ENCODE assay signal across 9 cellular contexts in genomic region chr3:184602406-184603155, GRCh38. TPM values are rescaled to one million over a fixed set of nuclear protein-coding genes. Genes with fewer than 3 reads are reported as not detected.
DNase-seq lines count a peak whose midpoint lies in the region; ATAC-seq, FAIRE-seq and TF ChIP-seq lines count a peak whose summit lies in the region.
"Had no signal": no experiment of that assay in that cellular context is flagged by ENCODE, and none has a peak within 500 bp of the region (broad histone marks: within the 10 kb centered on the region; RNA-seq: fewer than 3 reads in every experiment).

No MANE protein-coding gene starts in this region.

- H3K4me3 ChIP-seq in HUES48 (ENCODE audit: low read depth, low read length) = peak overlapping the region; percentile 45
- H3K4me3 ChIP-seq in Panc1 (ENCODE audit: low read depth in 2 of 2, low read length in 2 of 2) = no peak overlapping the region

- CTCF ChIA-PET in Panc1 (lab: Charles Lee) = no interaction called here

- FAIRE-seq in RCC 7860 (lab: Jason Lieb, UNC) = no peak

- TF ChIP-seq CTCF in Panc1 (IDR thresholded peaks at IDR 0.05) = no peak

- in situ Hi-C loops in Panc1 (cut with HindIII; ENCODE audit: low pct_unique_long_range_greater_than_20kb, low sequenced_read_pairs) = no loop called here

- H3K27ac ChIP-seq in HUES48 (ENCODE audit: low read depth, low read length) (no peak overlapping the region), Panc1 (ENCODE audit: low read length) (no peak overlapping the region)

- H3K27me3 ChIP-seq in HUES48 (ENCODE audit: control insufficient read depth, insufficient read depth, low read length) (peaks cover 99% of the 10 kb centered on the region), Panc1 (ENCODE audit: control insufficient read depth, insufficient read depth, low read length) (peaks cover 18% of the 10 kb centered on the region)

- BruUV-seq in Panc1 (replicated peaks; lab: Mats Ljungman, UMichigan) = no TSS peak

- DNase-seq in Panc1 (ENCODE audit: low read depth, low spot score) = no peak
- no peak for DNase-seq in left cardiac atrium
- peak; percentile 23 for DNase-seq in pons (ENCODE audit: low spot score)
- no peak for DNase-seq in RCC 7860 (ENCODE audit: low spot score)
- DNase-seq in activated naive CD4-positive, alpha-beta T cell treated with anti-CD3 and anti-CD28 coated beads, Interleukin-2, amount 50 U/mL, for 16 hours = no peak
- no peak for DNase-seq in NCI-H1105 (lab: John Stamatoyannopoulos, UW)
- DNase-seq: stimulated activated CD4-positive, alpha-beta T cell treated with anti-CD3 and anti-CD28 coated beads, Interleukin-4, amount 100 ng/mL, for 24 hours had no signal

- H3K9me3 ChIP-seq in HUES48 (ENCODE audit: control insufficient read depth, insufficient read depth, low read length) (no peaks in the 10 kb centered on the region), Panc1 (ENCODE audit: control insufficient read depth, insufficient read depth, low read depth, low read length) (no peaks in the 10 kb centered on the region)

- H3K9ac ChIP-seq in HUES48 (ENCODE audit: low read depth, low read length) = no peak overlapping the region

- intact Hi-C loops in Panc1 (cut with micrococcal nuclease; ENCODE audit: unreplicated experiment) = no loop called here
- intact Hi-C loops in left cardiac atrium (cut with DNase I) = no loop called here

- ATAC-seq in Panc1 (peak; percentile 40), left cardiac atrium (peak; percentile 50 to 52), GM19467 (IDR thresholded peaks at IDR 0.05; ENCODE audit: unreplicated experiment) (no peak)

- POLR2A ChIA-PET in Panc1 (lab: Charles Lee) = interaction anchor here (0.6 kb wide), 1 partner anchor 30 kb away, joined by 6 read pairs; no protein-coding TSS in a partner anchor

- H3K4me1 ChIP-seq in HUES48 (ENCODE audit: control insufficient read depth, insufficient read depth, low read length) = peaks cover 21% of the 10 kb centered on the region
- 0 out of 2 replicates have a peak, but pooled peaks cover 3% of the 10 kb centered on the region for H3K4me1 ChIP-seq in Panc1 (ENCODE audit: control insufficient read depth, insufficient read depth, low read length)

- H3K36me3 ChIP-seq in HUES48 (ENCODE audit: control insufficient read depth, insufficient read depth, low read length) (no peaks in the 10 kb centered on the region), Panc1 (ENCODE audit: control insufficient read depth, insufficient read depth, low read length) (no peaks in the 10 kb centered on the region)

RNA-seq across cellular contexts. Expression of gene EPHB3, which starts 41.0 kb away (rescaled TPM):
- total RNA-seq in Panc1 (2021; ENCODE audit: unreplicated experiment) (6.0 TPM), left cardiac atrium (1 to 10 TPM; 1.6 to 1.7 TPM)
- 9.6 TPM for polyA plus RNA-seq in Panc1 (2012; ENCODE audit: insufficient read length)
